Comparison of ENCODE assay signal across 18 cellular contexts in genomic region chr5:179588166-179588565, GRCh38.
"Had no signal": no experiment of that assay in that cellular context is flagged by ENCODE, and none has a peak within 500 bp of the region (broad histone marks: within the 10 kb centered on the region; RNA-seq: fewer than 3 reads in every experiment).

No MANE protein-coding gene starts in this region.

- H3K9me3 ChIP-seq: ascending aorta, gastrocnemius medialis, left ventricle myocardium inferior, pancreas, sigmoid colon had no signal

- H3K27me3 ChIP-seq: ascending aorta, gastrocnemius medialis, pancreas, sigmoid colon had no signal

- H3K4me1 Mint-ChIP-seq: activated B cell treated with CpG ODN at 0.5 μM for 24 hours; activated CD4-positive, alpha-beta memory T cell treated with anti-CD3 and anti-CD28 coated beads, Interleukin-2, amount 10 ng/mL, durations not matched to agents 7 days and 5 days; central memory CD8-positive, alpha-beta T cell had no signal

- H3K4me3 ChIP-seq: ascending aorta, coronary artery, gastrocnemius medialis, left ventricle myocardium inferior, pancreas, sigmoid colon had no signal

- ATAC-seq: activated T-cell treated with anti-CD3 and anti-CD28 coated beads, Interleukin-2, amount 50 U/mL, for 72 hours; gastrocnemius medialis; pancreas had no signal

- H3K4me1 ChIP-seq: ascending aorta, gastrocnemius medialis, left ventricle myocardium inferior, pancreas, sigmoid colon had no signal

- H3K27ac Mint-ChIP-seq: activated B cell treated with CpG ODN at 0.5 μM for 24 hours; activated CD4-positive, alpha-beta memory T cell treated with anti-CD3 and anti-CD28 coated beads, Interleukin-2, amount 10 ng/mL, durations not matched to agents 7 days and 5 days; activated T-cell treated with anti-CD3 and anti-CD28 coated beads, Interleukin-2, amount 50 U/mL, for 72 hours had no signal

- H3K27me3 Mint-ChIP-seq: activated B cell treated with CpG ODN at 0.5 μM for 24 hours; activated CD4-positive, alpha-beta memory T cell treated with anti-CD3 and anti-CD28 coated beads, Interleukin-2, amount 10 ng/mL, durations not matched to agents 7 days and 5 days; central memory CD8-positive, alpha-beta T cell; naive B cell had no signal

- DNase-seq: activated B cell treated with CpG ODN at 0.5 μM for 24 hours; activated CD4-positive, alpha-beta memory T cell treated with anti-CD3 and anti-CD28 coated beads, Interleukin-2, amount 10 ng/mL, durations not matched to agents 7 days and 5 days; activated CD4-positive, alpha-beta T cell treated with anti-CD3 and anti-CD28 coated beads for 4 hours; activated effector memory CD4-positive, alpha-beta T cell treated with anti-CD3 and anti-CD28 coated beads, Interleukin-2, amount 50 U/mL, for 16 hours; activated naive CD4-positive, alpha-beta T cell treated with anti-CD3 and anti-CD28 coated beads, Interleukin-2, amount 50 U/mL, for 16 hours; activated T-cell treated with anti-CD3 and anti-CD28 coated beads, Interleukin-2, amount 50 U/mL, for 72 hours; gastrocnemius medialis; head of caudate nucleus; kidney glomerular epithelial cell; left ventricle myocardium inferior; mammary epithelial cell; naive B cell; pancreas; sigmoid colon; stimulated activated naive CD4-positive, alpha-beta T cell treated with Interleukin-2 at 50 U/mL for 16 hours had no signal

- H3K4me3 Mint-ChIP-seq: activated B cell treated with CpG ODN at 0.5 μM for 24 hours; activated CD4-positive, alpha-beta memory T cell treated with anti-CD3 and anti-CD28 coated beads, Interleukin-2, amount 10 ng/mL, durations not matched to agents 7 days and 5 days; activated T-cell treated with anti-CD3 and anti-CD28 coated beads, Interleukin-2, amount 50 U/mL, for 72 hours; central memory CD8-positive, alpha-beta T cell; naive B cell had no signal

- H3K9me3 Mint-ChIP-seq: activated B cell treated with CpG ODN at 0.5 μM for 24 hours; activated CD4-positive, alpha-beta memory T cell treated with anti-CD3 and anti-CD28 coated beads, Interleukin-2, amount 10 ng/mL, durations not matched to agents 7 days and 5 days; activated T-cell treated with anti-CD3 and anti-CD28 coated beads, Interleukin-2, amount 50 U/mL, for 72 hours; central memory CD8-positive, alpha-beta T cell; naive B cell had no signal

- H3K27ac ChIP-seq: ascending aorta, coronary artery, gastrocnemius medialis, left ventricle myocardium inferior, pancreas, sigmoid colon had no signal
